Comparison of ENCODE assay signal across 28 cellular contexts in genomic region chr7:156802214-156802613, GRCh38.
DNase-seq lines count a peak whose midpoint lies in the region; ATAC-seq, FAIRE-seq and TF ChIP-seq lines count a peak whose summit lies in the region.
"Had no signal": no experiment of that assay in that cellular context is flagged by ENCODE, and none has a peak within 500 bp of the region (broad histone marks: within the 10 kb centered on the region; RNA-seq: fewer than 3 reads in every experiment).

No MANE protein-coding gene starts in this region.

- H3K9ac ChIP-seq in K562 (ENCODE audit: insufficient read depth in 1 of 2, low read depth in 2 of 2, low read length in 2 of 2): no peak overlapping the region
- no peak overlapping the region for H3K9ac ChIP-seq in mesenchymal stem cell (ENCODE audit: low read length)
- H3K9ac ChIP-seq: BLaER1 had no signal

- no peak overlapping the region for H3K18ac ChIP-seq in mesenchymal stem cell (ENCODE audit: low read depth in 1 of 2, low read length in 2 of 2)

- FAIRE-seq in A549 (lab: Jason Lieb, UNC) (no peak), K562 (lab: Jason Lieb, UNC) (no peak)
- FAIRE-seq: GM12878, GM12892, GM18507 had no signal

- POLR2A ChIA-PET in A549 (lab: Yijun Ruan, JAX) (no interaction called here), K562 (lab: Yijun Ruan, JAX) (interaction anchor here (0.6 to 1.0 kb wide), 3 partner anchors 10 to 22 kb away, joined by 3 read pairs; no protein-coding TSS in a partner anchor), MCF 10A (lab: Yijun Ruan, JAX) (no interaction called here)

- no peak for DNase-seq in activated naive CD4-positive, alpha-beta T cell treated with anti-CD3 and anti-CD28 coated beads, Interleukin-2, amount 10 ng/mL, durations not matched to agents 7 days and 5 days
- DNase-seq in activated naive CD4-positive, alpha-beta T cell treated with anti-CD3 and anti-CD28 coated beads for 36 hours: no peak
- DNase-seq in A549 (ENCODE audit: low read depth in 1 of 2, low spot score in 1 of 2) (no peak), K562 (ENCODE audit: extremely low read depth in 1 of 4, low spot score in 3 of 4) (no peak), mesenchymal stem cell (no peak), NCI-H748 treated with DMSO at 0.1 percent for 48 hours (lab: John Stamatoyannopoulos, UW) (no peak), MCF 10A (ENCODE audit: unreplicated experiment) (no peak), NCI-H1105 treated with DMSO at 0.1 percent for 48 hours (lab: John Stamatoyannopoulos, UW) (no peak)
- DNase-seq: ACHN; BE2C; C1 segment of cervical spinal cord; CD4-positive, alpha-beta memory T cell; CD4-positive, CD25-positive, alpha-beta regulatory T cell; CD8-positive, alpha-beta memory T cell; COR-L47; DMS 273 treated with DMSO at 0.1 percent for 48 hours; DMS153; DMS53; DMS79; DND-41; EL; GDM1 had no signal

- no peak overlapping the region for H4K91ac ChIP-seq in mesenchymal stem cell (ENCODE audit: low read length)

- H3K27ac Mint-ChIP-seq in activated naive CD4-positive, alpha-beta T cell treated with anti-CD3 and anti-CD28 coated beads, Interleukin-2, amount 10 ng/mL, durations not matched to agents 7 days and 5 days: peak overlapping the region; percentile 19
- no peak overlapping the region for H3K27ac Mint-ChIP-seq in activated naive CD4-positive, alpha-beta T cell treated with anti-CD3 and anti-CD28 coated beads for 36 hours
- no peak overlapping the region for H3K27ac Mint-ChIP-seq in MCF 10A (ENCODE audit: low read depth, unreplicated experiment)
- H3K27ac Mint-ChIP-seq: CD14-positive monocyte; CD4-positive, alpha-beta memory T cell; CD4-positive, CD25-positive, alpha-beta regulatory T cell; CD8-positive, alpha-beta memory T cell had no signal

- no peak overlapping the region for H3K14ac ChIP-seq in mesenchymal stem cell (ENCODE audit: low read length in 2 of 2)

- H3K36me3 Mint-ChIP-seq in activated naive CD4-positive, alpha-beta T cell treated with anti-CD3 and anti-CD28 coated beads, Interleukin-2, amount 10 ng/mL, durations not matched to agents 7 days and 5 days: peaks cover 9% of the 10 kb centered on the region
- peaks cover 12% of the 10 kb centered on the region for H3K36me3 Mint-ChIP-seq in activated naive CD4-positive, alpha-beta T cell treated with anti-CD3 and anti-CD28 coated beads for 36 hours (ENCODE audit: low read depth)
- peaks cover 26% of the 10 kb centered on the region for H3K36me3 Mint-ChIP-seq in MCF 10A (ENCODE audit: insufficient read depth, unreplicated experiment)

- H3K4me2 ChIP-seq in A549: no peak overlapping the region
- H3K4me2 ChIP-seq in K562 (ENCODE audit: insufficient read depth, low read length): no peak overlapping the region
- H3K4me2 ChIP-seq in mesenchymal stem cell (ENCODE audit: low read length, poor library complexity, severe bottlenecking): peak overlapping the region; percentile 22
- H3K4me2 ChIP-seq: BLaER1 had no signal

- no peaks in the 10 kb centered on the region for H3K9me3 ChIP-seq in A549
- H3K9me3 ChIP-seq in K562 (replicated peaks; ENCODE audit: control insufficient read depth, insufficient read depth, low read depth, low read length): no peaks in the 10 kb centered on the region
- H3K9me3 ChIP-seq in mesenchymal stem cell (ENCODE audit: control insufficient read depth, low read length): no peaks in the 10 kb centered on the region
- H3K9me3 ChIP-seq: BE2C, BLaER1 had no signal

- no TSS peak for BruUV-seq in K562 (replicated peaks; lab: Mats Ljungman, UMichigan)
- no TSS peak for BruUV-seq in MCF 10A (replicated peaks; lab: Mats Ljungman, UMichigan)

- H3K9me1 ChIP-seq in K562 (ENCODE audit: control insufficient read depth, insufficient read depth, low read length): no peaks in the 10 kb centered on the region

- H2AK5ac ChIP-seq in mesenchymal stem cell (ENCODE audit: low read length, severe bottlenecking): no peak overlapping the region

- H3K79me2 ChIP-seq in K562 (ENCODE audit: control insufficient read depth, insufficient read depth, low read length): no peaks in the 10 kb centered on the region

- TF ChIP-seq POLR2A in A549 (IDR thresholded peaks at IDR 0.05; ENCODE audit: low read length) (no peak), K562 (conservative IDR thresholded peaks at IDR 0.05) (no peak)

- H2AFZ ChIP-seq in K562 (ENCODE audit: low read depth, low read length) (no peak overlapping the region), mesenchymal stem cell (ENCODE audit: low read depth, low read length) (no peak overlapping the region)

- H3K4me1 Mint-ChIP-seq in activated naive CD4-positive, alpha-beta T cell treated with anti-CD3 and anti-CD28 coated beads, Interleukin-2, amount 10 ng/mL, durations not matched to agents 7 days and 5 days: no peaks in the 10 kb centered on the region
- H3K4me1 Mint-ChIP-seq in activated naive CD4-positive, alpha-beta T cell treated with anti-CD3 and anti-CD28 coated beads for 36 hours (ENCODE audit: low read depth): no peaks in the 10 kb centered on the region
- H3K4me1 Mint-ChIP-seq in MCF 10A (ENCODE audit: insufficient read depth, unreplicated experiment): no peaks in the 10 kb centered on the region
- H3K4me1 Mint-ChIP-seq: CD14-positive monocyte had no signal

- no peaks in the 10 kb centered on the region for H3K4me1 ChIP-seq in A549
- H3K4me1 ChIP-seq in K562 (replicated peaks in 1 of 2; ENCODE audit: control insufficient read depth in 2 of 2, insufficient read depth in 2 of 2, low read length in 2 of 2): no peaks in the 10 kb centered on the region
- H3K4me1 ChIP-seq in mesenchymal stem cell (ENCODE audit: control insufficient read depth, insufficient read depth, low read depth, low read length): no peaks in the 10 kb centered on the region
- H3K4me1 ChIP-seq: BLaER1 had no signal

- TF ChIP-seq RAD21 in A549 (conservative IDR thresholded peaks at IDR 0.05 in 1 of 2, IDR thresholded peaks at IDR 0.05 in 1 of 2) (no peak), K562 (CRISPR knock-in tag; conservative IDR thresholded peaks at IDR 0.05 in 1 of 2, IDR thresholded peaks at IDR 0.05 in 1 of 2) (no peak)

- H3K4ac ChIP-seq in mesenchymal stem cell (ENCODE audit: low read depth in 1 of 2, low read length in 2 of 2): no peak overlapping the region

- no peak overlapping the region for H2BK5ac ChIP-seq in mesenchymal stem cell (ENCODE audit: low read depth, low read length, poor library complexity, severe bottlenecking)

- H4K20me1 ChIP-seq in K562 (replicated peaks; ENCODE audit: control insufficient read depth, insufficient read depth, low read length): no peaks in the 10 kb centered on the region
- H4K20me1 ChIP-seq: BLaER1 had no signal

- H3K36me3 ChIP-seq in K562 (ENCODE audit: control insufficient read depth, insufficient read depth, low read length): peaks cover 32% of the 10 kb centered on the region; the same call in 1 of the 3 replicates
- peaks cover 0 to 2% of the 10 kb centered on the region in 2 experiments for H3K36me3 ChIP-seq in mesenchymal stem cell (ENCODE audit: control insufficient read depth in 1 of 2, insufficient read depth in 2 of 2, low read depth in 1 of 2, low read length in 2 of 2)

- H3K27ac ChIP-seq in A549 (no peak overlapping the region), K562 (ENCODE audit: extremely low read depth, low read depth, low read length) (no peak overlapping the region), mesenchymal stem cell (ENCODE audit: low read length, poor library complexity, severe bottlenecking) (no peak overlapping the region)
- H3K27ac ChIP-seq: 22Rv1, BLaER1 had no signal

- no peaks in the 10 kb centered on the region for H3K27me3 Mint-ChIP-seq in activated naive CD4-positive, alpha-beta T cell treated with anti-CD3 and anti-CD28 coated beads, Interleukin-2, amount 10 ng/mL, durations not matched to agents 7 days and 5 days
- no peaks in the 10 kb centered on the region for H3K27me3 Mint-ChIP-seq in activated naive CD4-positive, alpha-beta T cell treated with anti-CD3 and anti-CD28 coated beads for 36 hours (ENCODE audit: low read depth)
- H3K27me3 Mint-ChIP-seq in MCF 10A (ENCODE audit: insufficient read depth, unreplicated experiment): no peaks in the 10 kb centered on the region
- H3K27me3 Mint-ChIP-seq: CD4-positive, alpha-beta memory T cell; CD4-positive, CD25-positive, alpha-beta regulatory T cell; CD8-positive, alpha-beta memory T cell had no signal

- no peaks in the 10 kb centered on the region for H3K9me3 Mint-ChIP-seq in activated naive CD4-positive, alpha-beta T cell treated with anti-CD3 and anti-CD28 coated beads, Interleukin-2, amount 10 ng/mL, durations not matched to agents 7 days and 5 days
- peaks cover 2% of the 10 kb centered on the region for H3K9me3 Mint-ChIP-seq in activated naive CD4-positive, alpha-beta T cell treated with anti-CD3 and anti-CD28 coated beads for 36 hours
- H3K9me3 Mint-ChIP-seq in MCF 10A (ENCODE audit: unreplicated experiment): no peaks in the 10 kb centered on the region

- TF ChIP-seq EP300 in A549 (IDR thresholded peaks at IDR 0.05) (no peak), K562 (IDR thresholded peaks at IDR 0.05; ENCODE audit: low read length) (no peak)

- in situ Hi-C loops in K562 (cut with MboI): no loop called here

- H3K4me3 ChIP-seq in A549 (no peak overlapping the region), K562 (no peak overlapping the region), mesenchymal stem cell (ENCODE audit: insufficient read depth in 1 of 2, low read depth in 1 of 2, low read length in 2 of 2) (no peak overlapping the region)
- H3K4me3 ChIP-seq: BLaER1, GM12878 had no signal

- H2BK15ac ChIP-seq in mesenchymal stem cell (ENCODE audit: low read depth, poor library complexity, severe bottlenecking): no peak overlapping the region

- intact Hi-C loops in activated naive CD4-positive, alpha-beta T cell treated with anti-CD3 and anti-CD28 coated beads for 36 hours (cut with micrococcal nuclease): no loop called here
- intact Hi-C loops in K562 (cut with micrococcal nuclease): no loop called here
- intact Hi-C loops in MCF 10A (cut with micrococcal nuclease): no loop called here

- no peak overlapping the region for H4K8ac ChIP-seq in mesenchymal stem cell (ENCODE audit: low read length)

- no peak overlapping the region for H3K4me3 Mint-ChIP-seq in activated naive CD4-positive, alpha-beta T cell treated with anti-CD3 and anti-CD28 coated beads, Interleukin-2, amount 10 ng/mL, durations not matched to agents 7 days and 5 days
- no peak overlapping the region for H3K4me3 Mint-ChIP-seq in activated naive CD4-positive, alpha-beta T cell treated with anti-CD3 and anti-CD28 coated beads for 36 hours
- no peak overlapping the region for H3K4me3 Mint-ChIP-seq in MCF 10A (ENCODE audit: unreplicated experiment)
- H3K4me3 Mint-ChIP-seq: CD14-positive monocyte; CD4-positive, alpha-beta memory T cell; CD4-positive, CD25-positive, alpha-beta regulatory T cell; CD8-positive, alpha-beta memory T cell had no signal

- no peak overlapping the region for H2BK12ac ChIP-seq in mesenchymal stem cell (ENCODE audit: low read length in 2 of 2)

- WGBS in A549 (ENCODE audit: missing lambda C conversion rate): 95% methylated on average over 3 of the region's 3 CpGs
- WGBS in K562 (ENCODE audit: insufficient coverage, low coverage, missing lambda C conversion rate): 89% methylated on average over 3 of the region's 3 CpGs
- no CpG with 5 or more reads among the region's 3 CpGs for WGBS in mesenchymal stem cell

- H3K79me1 ChIP-seq in mesenchymal stem cell (replicated peaks; ENCODE audit: low read length, poor library complexity, severe bottlenecking): peaks cover 5% of the 10 kb centered on the region

- no peak overlapping the region for H3K23ac ChIP-seq in mesenchymal stem cell (ENCODE audit: low read length in 2 of 2)

- TF ChIP-seq CTCF in A549 (IDR thresholded peaks at IDR 0.05): no peak
- TF ChIP-seq CTCF in K562 (IDR thresholded peaks at IDR 0.05 in 2 of 3, conservative IDR thresholded peaks at IDR 0.05 in 1 of 3; ENCODE audit: insufficient read depth in 2 of 3, low read depth in 1 of 3, low read length in 3 of 3): no peak
- TF ChIP-seq CTCF in MCF 10A (IDR thresholded peaks at IDR 0.05; ENCODE audit: unreplicated experiment): no peak

- H2BK120ac ChIP-seq in mesenchymal stem cell (ENCODE audit: low read depth, low read length): no peak overlapping the region

- ATAC-seq in A549 (no peak), K562 (no peak)
- ATAC-seq: GM12878 had no signal

- CTCF ChIA-PET in activated naive CD4-positive, alpha-beta T cell treated with anti-CD3 and anti-CD28 coated beads, Interleukin-2, amount 10 ng/mL, durations not matched to agents 7 days and 5 days (lab: Charles Lee): interaction anchor here (0.7 kb wide), 1 partner anchor 13 kb away, joined by 4 read pairs; no protein-coding TSS in a partner anchor
- CTCF ChIA-PET in activated naive CD4-positive, alpha-beta T cell treated with anti-CD3 and anti-CD28 coated beads for 36 hours (lab: Charles Lee): no interaction called here
- CTCF ChIA-PET in A549 (lab: Yijun Ruan, JAX) (interaction anchor here (1.1 kb wide), 1 partner anchor 10 kb away, joined by 3 read pairs; no protein-coding TSS in a partner anchor), K562 (lab: Yijun Ruan, JAX; ENCODE audit: low intra/inter-chr PET ratio) (no interaction called here), MCF 10A (lab: Yijun Ruan, JAX) (interaction anchor here (0.6 to 1.3 kb wide), 3 partner anchors 15 to 1006 kb away, joined by 3 to 4 read pairs (median 4); no protein-coding TSS in a partner anchor)

- no peaks in the 10 kb centered on the region for H3K27me3 ChIP-seq in K562 (ENCODE audit: control insufficient read depth in 2 of 2, insufficient read depth in 2 of 2, low read length in 2 of 2)
- no peaks in the 10 kb centered on the region for H3K27me3 ChIP-seq in mesenchymal stem cell (ENCODE audit: control insufficient read depth in 1 of 2, insufficient read depth in 1 of 2, low read length in 2 of 2)
- H3K27me3 ChIP-seq: BE2C, BLaER1 had no signal

Comparison
In these comparisons a context has a peak if more than half of its experiments do, and no peak if none do; other contexts are left out.
1. CTCF ChIA-PET loops: an anchor here in activated naive CD4-positive, alpha-beta T cell treated with anti-CD3 and anti-CD28 coated beads, Interleukin-2, amount 10 ng/mL, durations not matched to agents 7 days and 5 days (0.7 kb wide), A549 (1.1 kb wide) and MCF 10A (0.6 to 1.3 kb wide); none called in activated naive CD4-positive, alpha-beta T cell treated with anti-CD3 and anti-CD28 coated beads for 36 hours and K562.